9 cellular contexts compared by ENCODE assay signal in the genomic region with DNA sequence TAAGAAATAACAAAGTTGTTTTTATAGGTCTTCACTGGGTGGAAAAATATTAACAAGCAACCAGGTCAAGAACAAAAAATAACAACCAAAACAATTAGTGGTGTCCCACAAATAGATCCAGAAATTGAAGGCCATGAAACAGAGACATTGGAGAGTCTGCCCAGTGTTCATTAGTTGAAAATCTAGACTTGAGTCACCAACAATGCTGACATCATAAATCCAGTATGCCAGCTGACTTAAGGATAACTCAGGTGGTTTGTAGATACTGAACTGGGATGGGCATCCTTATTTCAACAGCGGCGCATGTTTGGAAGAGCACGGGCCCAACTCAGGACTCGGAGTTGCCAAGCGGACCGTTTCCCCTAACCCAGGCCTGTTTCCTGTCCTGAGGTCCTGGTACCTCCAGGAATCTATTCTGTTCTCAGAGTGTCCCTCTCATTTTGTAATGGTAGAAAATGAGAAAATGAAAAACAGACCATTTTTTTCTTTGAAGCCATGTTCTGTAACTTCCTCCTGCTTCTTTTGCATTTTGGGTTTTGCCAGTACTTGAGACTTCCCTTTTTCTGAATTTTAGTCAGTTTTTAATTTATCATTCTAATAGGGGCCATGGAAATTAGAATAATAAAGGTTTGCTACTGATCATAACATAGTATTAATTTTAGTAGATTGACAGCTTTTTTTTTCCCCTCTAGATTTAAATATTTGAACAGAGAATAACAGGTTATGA.
DNase-seq lines count a peak whose midpoint lies in the region; ATAC-seq and TF ChIP-seq lines count a peak whose summit lies in the region.
"Had no signal": no experiment of that assay in that cellular context is flagged by ENCODE, and none has a peak within 500 bp of the region (broad histone marks: within the 10 kb centered on the region; RNA-seq: fewer than 3 reads in every experiment).

No MANE protein-coding gene starts in this region.

- H3K4me3 ChIP-seq in ACC112 (ENCODE audit: low read depth, low read length) (no peak overlapping the region), prostate gland (no peak overlapping the region), HAP-1 (no peak overlapping the region)

- peaks cover 94% of the 10 kb centered on the region for H3K4me1 Mint-ChIP-seq in activated CD4-positive, alpha-beta memory T cell treated with anti-CD3 and anti-CD28 coated beads for 36 hours (ENCODE audit: low read depth)
- peaks cover 85 to 94% of the 10 kb centered on the region in 2 donors for H3K4me1 Mint-ChIP-seq in natural killer cell treated with Interleukin-12 subunit alpha and Interleukin-12 subunit beta and Interleukin-15 and Interleukin-18, amount 100 ng/mL, for 72 hours (ENCODE audit: low read depth in 2 of 2)

- CTCF ChIA-PET in activated CD4-positive, alpha-beta memory T cell treated with anti-CD3 and anti-CD28 coated beads for 36 hours (lab: Charles Lee), result interaction anchor here (0.6 to 3.3 kb wide), 10 partner anchors 8 to 232 kb away, joined by 3 to 14 read pairs (median 4); no protein-coding TSS in a partner anchor

- no peak overlapping the region for H2AFZ ChIP-seq in ACC112 (ENCODE audit: low read length, unreplicated experiment)

- peak overlapping the region; percentile 64 for H3K4me3 Mint-ChIP-seq in activated CD4-positive, alpha-beta memory T cell treated with anti-CD3 and anti-CD28 coated beads for 36 hours
- peak overlapping the region; percentile 99 for H3K4me3 Mint-ChIP-seq in natural killer cell treated with Interleukin-12 subunit alpha and Interleukin-12 subunit beta and Interleukin-15 and Interleukin-18, amount 100 ng/mL, for 72 hours
- H3K4me3 Mint-ChIP-seq: brain had no signal

- no peaks in the 10 kb centered on the region for H3K79me2 ChIP-seq in ACC112 (ENCODE audit: control insufficient read depth, insufficient read depth, low read length, unreplicated experiment)

- no peaks in the 10 kb centered on the region for H3K27me3 ChIP-seq in ACC112 (ENCODE audit: insufficient read depth, low read length)
- no peaks in the 10 kb centered on the region for H3K27me3 ChIP-seq in prostate gland (replicated peaks; ENCODE audit: insufficient read depth)
- H3K27me3 ChIP-seq in HAP-1 (ENCODE audit: low read depth), result no peaks in the 10 kb centered on the region

- intact Hi-C loops in activated CD4-positive, alpha-beta memory T cell treated with anti-CD3 and anti-CD28 coated beads for 36 hours (cut with micrococcal nuclease), result loop anchor here (1.0 to 2.0 kb wide), 4 partner anchors 13 to 245 kb away; no protein-coding TSS in a partner anchor
- intact Hi-C loops in prostate gland (cut with DNase I), result no loop called here

- peak overlapping the region; percentile 99 for H3K27ac Mint-ChIP-seq in activated CD4-positive, alpha-beta memory T cell treated with anti-CD3 and anti-CD28 coated beads for 36 hours
- peak overlapping the region; percentile 86 to 99 for H3K27ac Mint-ChIP-seq in natural killer cell treated with Interleukin-12 subunit alpha and Interleukin-12 subunit beta and Interleukin-15 and Interleukin-18, amount 100 ng/mL, for 72 hours

- POLR2A ChIA-PET in activated CD4-positive, alpha-beta memory T cell treated with anti-CD3 and anti-CD28 coated beads for 36 hours (lab: Charles Lee), result interaction anchor here (0.6 to 4.6 kb wide), 17 partner anchors 14 to 123 kb away, joined by 3 to 37 read pairs (median 6); a partner anchor contains a TSS

- TF ChIP-seq CTCF in prostate gland (IDR thresholded peaks at IDR 0.05), result no peak

- no peak for DNase-seq in activated CD4-positive, alpha-beta memory T cell treated with anti-CD3 and anti-CD28 coated beads for 36 hours
- no peak for DNase-seq in natural killer cell treated with Interleukin-12 subunit alpha and Interleukin-12 subunit beta and Interleukin-15 and Interleukin-18, amount 100 ng/mL, for 72 hours (ENCODE audit: low spot score)
- no peak for DNase-seq in NCI-H345 treated with DMSO at 0.1 percent for 48 hours (lab: John Stamatoyannopoulos, UW; ENCODE audit: unreplicated experiment)
- DNase-seq in prostate gland (ENCODE audit: low spot score), result no peak
- no peak for DNase-seq in HAP-1 (ENCODE audit: low spot score in 2 of 2)

- peaks cover 23% of the 10 kb centered on the region for H3K36me3 Mint-ChIP-seq in activated CD4-positive, alpha-beta memory T cell treated with anti-CD3 and anti-CD28 coated beads for 36 hours
- H3K36me3 Mint-ChIP-seq in natural killer cell treated with Interleukin-12 subunit alpha and Interleukin-12 subunit beta and Interleukin-15 and Interleukin-18, amount 100 ng/mL, for 72 hours, result no peaks in the 10 kb centered on the region
- H3K36me3 Mint-ChIP-seq: brain had no signal

- peaks cover 19% of the 10 kb centered on the region for H3K4me1 ChIP-seq in ACC112 (ENCODE audit: control insufficient read depth, insufficient read depth, low read length, unreplicated experiment)
- peaks cover 10% of the 10 kb centered on the region for H3K4me1 ChIP-seq in prostate gland (replicated peaks)
- H3K4me1 ChIP-seq in HAP-1, result no peaks in the 10 kb centered on the region

- TF ChIP-seq POLR2A in prostate gland (IDR thresholded peaks at IDR 0.05), result no peak

- H3K27ac ChIP-seq in ACC112 (ENCODE audit: low read depth, low read length) (peak overlapping the region; percentile 77), prostate gland (no peak overlapping the region)

- H3K36me3 ChIP-seq in ACC112 (ENCODE audit: insufficient read depth, low read length) (no peaks in the 10 kb centered on the region), prostate gland (no peaks in the 10 kb centered on the region), HAP-1 (replicated peaks) (no peaks in the 10 kb centered on the region)

- ATAC-seq in GM19328 (IDR thresholded peaks at IDR 0.05; ENCODE audit: unreplicated experiment) (peak; percentile 12), HG03342 (IDR thresholded peaks at IDR 0.05; ENCODE audit: unreplicated experiment) (peak; percentile 22)
- ATAC-seq in natural killer cell treated with Interleukin-12 subunit alpha and Interleukin-12 subunit beta and Interleukin-15 and Interleukin-18, amount 100 ng/mL, for 72 hours, result no peak

- no peaks in the 10 kb centered on the region for H3K9me3 ChIP-seq in prostate gland
- H3K9me3 ChIP-seq in HAP-1, result no peaks in the 10 kb centered on the region

- H3K9me3 Mint-ChIP-seq in activated CD4-positive, alpha-beta memory T cell treated with anti-CD3 and anti-CD28 coated beads for 36 hours, result no peaks in the 10 kb centered on the region
- H3K9me3 Mint-ChIP-seq in natural killer cell treated with Interleukin-12 subunit alpha and Interleukin-12 subunit beta and Interleukin-15 and Interleukin-18, amount 100 ng/mL, for 72 hours, result no peaks in the 10 kb centered on the region
- H3K9me3 Mint-ChIP-seq: brain had no signal

- in situ Hi-C loops in HAP-1 (cut with MboI; ENCODE audit: low sequenced_read_pairs), result no loop called here

- 90% methylated on average over 6 of the region's 6 CpGs for WGBS in prostate gland

- peaks cover 1% of the 10 kb centered on the region for H3K27me3 Mint-ChIP-seq in activated CD4-positive, alpha-beta memory T cell treated with anti-CD3 and anti-CD28 coated beads for 36 hours
- no peaks in the 10 kb centered on the region for H3K27me3 Mint-ChIP-seq in natural killer cell treated with Interleukin-12 subunit alpha and Interleukin-12 subunit beta and Interleukin-15 and Interleukin-18, amount 100 ng/mL, for 72 hours
- H3K27me3 Mint-ChIP-seq: brain had no signal

Comparison
In these comparisons a context has a peak if more than half of its experiments do, and no peak if none do; other contexts are left out.
1. ATAC-seq: peak in GM19328 (single experiment) and HG03342 (single experiment); none in natural killer cell treated with Interleukin-12 subunit alpha and Interleukin-12 subunit beta and Interleukin-15 and Interleukin-18, amount 100 ng/mL, for 72 hours (0 of 2).